In the genomic region with DNA sequence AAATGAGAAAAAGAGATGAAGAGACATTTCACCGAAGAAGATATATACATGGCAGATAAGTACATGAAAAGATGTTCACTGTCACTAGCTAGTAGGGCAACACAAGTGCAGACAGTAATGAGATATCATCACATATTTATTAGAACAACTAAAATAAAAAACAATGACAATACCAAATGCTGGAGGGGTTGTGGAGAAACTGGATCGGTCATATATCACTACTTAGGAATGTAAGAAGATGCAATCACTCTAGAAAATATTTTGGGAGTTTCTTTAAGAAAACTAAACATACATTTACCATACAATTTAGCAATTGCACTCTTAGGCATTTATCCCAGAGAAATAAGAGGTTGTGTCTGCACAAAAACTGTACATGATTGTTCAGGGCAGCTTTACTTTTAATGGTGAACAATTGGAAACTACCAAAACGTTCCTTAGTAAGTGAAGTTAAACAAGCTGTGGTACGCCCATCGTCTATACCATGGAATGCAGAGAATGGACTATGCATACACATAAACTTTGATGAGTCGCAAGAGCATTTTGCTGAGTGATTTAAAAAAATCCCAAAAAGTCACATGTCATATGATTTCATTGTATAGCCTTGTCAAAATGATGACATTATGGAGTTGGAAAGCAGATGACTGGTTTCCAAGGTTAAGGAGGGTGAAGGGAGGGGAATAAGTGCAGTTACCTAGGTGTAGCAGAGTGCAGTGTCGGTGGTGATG, we compare ENCODE assay signal across 28 cellular contexts.
DNase-seq lines count a peak whose midpoint lies in the region; ATAC-seq, FAIRE-seq and TF ChIP-seq lines count a peak whose summit lies in the region.
"Had no signal": no experiment of that assay in that cellular context is flagged by ENCODE, and none has a peak within 500 bp of the region (broad histone marks: within the 10 kb centered on the region; RNA-seq: fewer than 3 reads in every experiment).

No MANE protein-coding gene starts in this region.

- H3K79me1 ChIP-seq in trophoblast cell (ENCODE audit: low read length), result no peaks in the 10 kb centered on the region

- H3K27ac ChIP-seq in K562 (ENCODE audit: extremely low read depth, low read depth, low read length), result no peak overlapping the region
- H3K27ac ChIP-seq in trophoblast cell (ENCODE audit: low read depth, low read length), result no peak overlapping the region
- H3K27ac ChIP-seq in mammary epithelial cell (ENCODE audit: insufficient read depth, low read depth, low read length), result no peak overlapping the region
- H3K27ac ChIP-seq: BLaER1 had no signal

- H3K9ac ChIP-seq in K562 (ENCODE audit: insufficient read depth in 1 of 2, low read depth in 2 of 2, low read length in 2 of 2) (no peak overlapping the region), trophoblast cell (ENCODE audit: low read length) (no peak overlapping the region), mammary epithelial cell (ENCODE audit: insufficient read depth, low read length) (no peak overlapping the region)
- H3K9ac ChIP-seq: BLaER1 had no signal

- CTCF ChIA-PET in K562 (lab: Yijun Ruan, JAX; ENCODE audit: low intra/inter-chr PET ratio) (no interaction called here), mammary epithelial cell (lab: Charles Lee; ENCODE audit: low non-redundant PET) (no interaction called here)

- TF ChIP-seq POLR2A in K562 (conservative IDR thresholded peaks at IDR 0.05), result no peak

- H3K18ac ChIP-seq in trophoblast cell (ENCODE audit: low read length), result no peak overlapping the region

- no peak for TF ChIP-seq EP300 in K562 (IDR thresholded peaks at IDR 0.05; ENCODE audit: low read length)

- H3K9me3 ChIP-seq in K562 (replicated peaks; ENCODE audit: control insufficient read depth, insufficient read depth, low read depth, low read length) (no peaks in the 10 kb centered on the region), trophoblast cell (ENCODE audit: insufficient read depth, low read depth, low read length) (peaks cover 3% of the 10 kb centered on the region), mammary epithelial cell (replicated peaks; ENCODE audit: insufficient read depth, low read length) (peaks cover 31% of the 10 kb centered on the region)
- H3K9me3 ChIP-seq: BE2C, BLaER1, Caco-2 had no signal

- no peak overlapping the region for H4K8ac ChIP-seq in trophoblast cell (ENCODE audit: low read depth, low read length)

- TF ChIP-seq CTCF in K562 (IDR thresholded peaks at IDR 0.05 in 2 of 3, conservative IDR thresholded peaks at IDR 0.05 in 1 of 3; ENCODE audit: insufficient read depth in 2 of 3, low read depth in 1 of 3, low read length in 3 of 3) (no peak), mammary epithelial cell (conservative IDR thresholded peaks at IDR 0.05 in 1 of 2, IDR thresholded peaks at IDR 0.05 in 1 of 2; ENCODE audit: extremely low read depth in 1 of 2, insufficient read depth in 1 of 2, low read depth in 1 of 2, low read length in 2 of 2) (no peak)

- H3K14ac ChIP-seq in trophoblast cell (ENCODE audit: low read length), result no peak overlapping the region

- H3K23ac ChIP-seq in trophoblast cell (ENCODE audit: low read length), result no peak overlapping the region

- dilution Hi-C loops in mammary epithelial cell (cut with HindIII; ENCODE audit: low sequenced_read_pairs), result no loop called here

- intact Hi-C loops in K562 (cut with micrococcal nuclease), result no loop called here
- intact Hi-C loops in mammary epithelial cell (cut with micrococcal nuclease), result no loop called here

- no peak for TF ChIP-seq RAD21 in K562 (CRISPR knock-in tag; conservative IDR thresholded peaks at IDR 0.05 in 1 of 2, IDR thresholded peaks at IDR 0.05 in 1 of 2)

- in situ Hi-C loops in K562 (cut with MboI) (no loop called here), mammary epithelial cell (cut with MboI; ENCODE audit: low sequenced_read_pairs in 2 of 2) (no loop called here)

- no peaks in the 10 kb centered on the region for H3K4me1 ChIP-seq in K562 (replicated peaks in 1 of 2; ENCODE audit: control insufficient read depth in 2 of 2, insufficient read depth in 2 of 2, low read length in 2 of 2)
- H3K4me1 ChIP-seq in trophoblast cell (ENCODE audit: control insufficient read depth in 1 of 2, insufficient read depth in 2 of 2, low read length in 2 of 2), result no peaks in the 10 kb centered on the region
- no peaks in the 10 kb centered on the region for H3K4me1 ChIP-seq in mammary epithelial cell (ENCODE audit: insufficient read depth, low read length)
- H3K4me1 ChIP-seq: BE2C, BLaER1, Caco-2 had no signal

- H4K91ac ChIP-seq in trophoblast cell (ENCODE audit: low read depth, low read length), result no peak overlapping the region

- POLR2A ChIA-PET in K562 (lab: Yijun Ruan, JAX), result no interaction called here

- BruUV-seq in K562 (replicated peaks; lab: Mats Ljungman, UMichigan) (no TSS peak), mammary epithelial cell (replicated peaks; lab: Mats Ljungman, UMichigan) (no TSS peak)

- H4K12ac ChIP-seq in trophoblast cell (ENCODE audit: low read depth, low read length), result no peak overlapping the region

- H3K4me3 ChIP-seq in K562 (no peak overlapping the region), trophoblast cell (ENCODE audit: low read depth, low read length) (no peak overlapping the region), mammary epithelial cell (replicated peaks in 1 of 3; ENCODE audit: insufficient read depth in 1 of 3, low read depth in 2 of 3, low read length in 3 of 3) (no peak overlapping the region)
- H3K4me3 ChIP-seq: BLaER1, GM12878 had no signal

- FAIRE-seq in K562 (lab: Jason Lieb, UNC), result no peak
- peak; percentile 9 for FAIRE-seq in urothelium cell line (lab: Jason Lieb, UNC)
- FAIRE-seq: A204.1, D721Med, GM12878, GM12892, GM18507 had no signal

- WGBS in K562 (ENCODE audit: insufficient coverage, low coverage, missing lambda C conversion rate), result under 1% methylated on average over 7 of the region's 7 CpGs
- no CpG with 5 or more reads among the region's 7 CpGs for WGBS in trophoblast cell (ENCODE audit: extremely low coverage, insufficient coverage, insufficient read length)
- WGBS in mammary epithelial cell (ENCODE audit: low coverage, missing lambda C conversion rate), result 45% methylated on average over 7 of the region's 7 CpGs

- H3K36me3 ChIP-seq in K562 (ENCODE audit: control insufficient read depth, insufficient read depth, low read length), result no peaks in the 10 kb centered on the region
- H3K36me3 ChIP-seq in trophoblast cell (ENCODE audit: control insufficient read depth in 1 of 2, insufficient read depth in 2 of 2, low read length in 2 of 2), result no peaks in the 10 kb centered on the region
- no peaks in the 10 kb centered on the region for H3K36me3 ChIP-seq in mammary epithelial cell (ENCODE audit: insufficient read depth, low read length)
- H3K36me3 ChIP-seq: BE2C, BLaER1 had no signal

- H2BK12ac ChIP-seq in trophoblast cell (ENCODE audit: low read length), result no peak overlapping the region

- no peak overlapping the region for H2BK5ac ChIP-seq in trophoblast cell (ENCODE audit: low read depth, low read length, poor library complexity)

- no peak overlapping the region for H3K4ac ChIP-seq in trophoblast cell (ENCODE audit: low read depth, low read length)

- no peaks in the 10 kb centered on the region for H3K79me2 ChIP-seq in K562 (ENCODE audit: control insufficient read depth, insufficient read depth, low read length)
- H3K79me2 ChIP-seq in trophoblast cell (ENCODE audit: control insufficient read depth, insufficient read depth, low read length, poor library complexity), result no peaks in the 10 kb centered on the region
- no peaks in the 10 kb centered on the region for H3K79me2 ChIP-seq in mammary epithelial cell (ENCODE audit: insufficient read depth, low read length)

- no peak for DNase-seq in K562 (ENCODE audit: extremely low read depth in 1 of 4, low spot score in 3 of 4)
- DNase-seq in trophoblast cell, result peak; percentile 40 to 82
- no peak for DNase-seq in urothelium cell line (ENCODE audit: low spot score)
- no peak for DNase-seq in activated CD4-positive, CD25-positive, alpha-beta regulatory T cell (lab: John Stamatoyannopoulos, UW)
- no peak for DNase-seq in mammary epithelial cell
- DNase-seq: 8988T; ACHN; BE2C; C1 segment of cervical spinal cord; Caco-2; Calu3; CD4-positive, alpha-beta memory T cell; CD4-positive, CD25-positive, alpha-beta regulatory T cell; CD8-positive, alpha-beta memory T cell; DMS 273 treated with DMSO at 0.1 percent for 48 hours; DMS153; DMS53; DMS79; DND-41; EL; GDM1 had no signal

- ATAC-seq in K562, result no peak
- ATAC-seq in activated CD4-positive, CD25-positive, alpha-beta regulatory T cell treated with anti-CD3 and anti-CD28 coated beads, Interleukin-2, amount 50 U/mL, for 24 hours, result no peak
- ATAC-seq: GM12878 had no signal

- no peaks in the 10 kb centered on the region for H3K9me1 ChIP-seq in K562 (ENCODE audit: control insufficient read depth, insufficient read depth, low read length)

- H4K20me1 ChIP-seq in K562 (replicated peaks; ENCODE audit: control insufficient read depth, insufficient read depth, low read length) (no peaks in the 10 kb centered on the region), mammary epithelial cell (ENCODE audit: insufficient read depth, low read length) (no peaks in the 10 kb centered on the region)
- H4K20me1 ChIP-seq: BLaER1 had no signal

- no peak overlapping the region for H3K4me2 ChIP-seq in K562 (ENCODE audit: insufficient read depth, low read length)
- H3K4me2 ChIP-seq in trophoblast cell (ENCODE audit: low read length), result no peak overlapping the region
- no peak overlapping the region for H3K4me2 ChIP-seq in mammary epithelial cell (ENCODE audit: insufficient read depth, low read depth, low read length)
- H3K4me2 ChIP-seq: BLaER1 had no signal

- H3K27me3 ChIP-seq in K562 (ENCODE audit: control insufficient read depth in 2 of 2, insufficient read depth in 2 of 2, low read length in 2 of 2) (no peaks in the 10 kb centered on the region; a peak in 1 of 5 replicates), trophoblast cell (ENCODE audit: insufficient read depth, low read length) (no peaks in the 10 kb centered on the region), mammary epithelial cell (ENCODE audit: insufficient read depth, low read length) (no peaks in the 10 kb centered on the region)
- H3K27me3 ChIP-seq: BE2C, BLaER1 had no signal

- H2BK120ac ChIP-seq in trophoblast cell (ENCODE audit: insufficient read depth, low read length, poor library complexity), result no peak overlapping the region

- H2AK5ac ChIP-seq in trophoblast cell (ENCODE audit: low read length), result no peak overlapping the region

- no peak overlapping the region for H2AFZ ChIP-seq in K562 (ENCODE audit: low read depth, low read length)
- H2AFZ ChIP-seq in trophoblast cell (ENCODE audit: insufficient read depth, low read length, poor library complexity), result no peak overlapping the region
- H2AFZ ChIP-seq in mammary epithelial cell (ENCODE audit: low read depth, low read length), result no peak overlapping the region

TF ChIP-seq in K562, 482 proteins besides CTCF, POLR2A, EP300 and RAD21:
- no peak for TF ChIP-seq RUNX1 (IDR thresholded peaks at IDR 0.05; ENCODE audit: low read depth)
- TF ChIP-seq RBM25 (IDR thresholded peaks at IDR 0.05; ENCODE audit: low read depth, low read length, severe bottlenecking), result peak; percentile 21
- TF ChIP-seq NUFIP1 (IDR thresholded peaks at IDR 0.05; ENCODE audit: partially characterized antibody), result no peak

Comparison
In these comparisons a context has a peak if more than half of its experiments do, and no peak if none do; other contexts are left out.
1. DNase-seq: peak in trophoblast cell (2 of 2); none in K562 (0 of 4), urothelium cell line (single experiment), activated CD4-positive, CD25-positive, alpha-beta regulatory T cell (0 of 4) and mammary epithelial cell (single experiment).